36 cellular contexts compared by ENCODE assay signal in genomic region chr10:75919913-75920312, GRCh38.
"Had no signal": no experiment of that assay in that cellular context is flagged by ENCODE, and none has a peak within 500 bp of the region (broad histone marks: within the 10 kb centered on the region; RNA-seq: fewer than 3 reads in every experiment).

No MANE protein-coding gene starts in this region.

- H3K4me1 ChIP-seq: ascending aorta, Peyer's patch had no signal

- H3K36me3 ChIP-seq: ascending aorta, cardiac muscle cell, Peyer's patch had no signal

- H3K27me3 ChIP-seq: ascending aorta, cardiac muscle cell, Peyer's patch had no signal

- H3K4me3 ChIP-seq: ascending aorta, cardiac muscle cell, Peyer's patch had no signal

- ATAC-seq: activated T-cell treated with anti-CD3 and anti-CD28 coated beads, Interleukin-2, amount 50 U/mL, for 72 hours; activated T-helper 17 cell treated with anti-CD3 and anti-CD28 coated beads, Interleukin-2, amount 50 U/mL, for 72 hours; PC-3 had no signal

- DNase-seq: activated B cell treated with CpG ODN at 0.5 μM for 24 hours; activated CD4-positive, alpha-beta memory T cell treated with anti-CD3 and anti-CD28 coated beads for 36 hours; activated CD4-positive, alpha-beta T cell treated with anti-CD3 and anti-CD28 coated beads for 4 hours; activated CD4-positive, alpha-beta T cell treated with anti-CD3 and anti-CD28 coated beads, Interleukin-2, amount 50 U/mL, for 1 hour; activated CD4-positive, CD25-positive, alpha-beta regulatory T cell treated with anti-CD3 and anti-CD28 coated beads, Interleukin-2, amount 50 U/mL, for 72 hours; activated effector memory CD4-positive, alpha-beta T cell treated with anti-CD3 and anti-CD28 coated beads, Interleukin-2, amount 50 U/mL, for 16 hours; activated naive CD4-positive, alpha-beta T cell; activated naive CD4-positive, alpha-beta T cell treated with anti-CD3 and anti-CD28 coated beads, Interleukin-2, amount 50 U/mL, for 16 hours; activated naive CD8-positive, alpha-beta T cell treated with anti-CD3 and anti-CD28 coated beads for 36 hours; activated T-cell treated with anti-CD3 and anti-CD28 coated beads, Interleukin-2, amount 50 U/mL, for 1 hour; activated T-cell treated with anti-CD3 and anti-CD28 coated beads, Interleukin-2, amount 50 U/mL, for 72 hours; amygdala; Karpas-422; KBM-7; NCI-H1048; NCI-H1417; NCI-H146; NCI-H187; NCI-H2029 treated with DMSO at 0.1 percent for 48 hours; NCI-H2107; NCI-H2171; NCI-H510A; NCI-H526; NCI-H748 treated with DMSO at 0.1 percent for 48 hours; NK-92 treated with Interleukin-12 subunit alpha and Interleukin-12 subunit beta, amount 100 ng/mL, for 24 hours; PC-3; Peyer's patch; RPMI8226; SW 1271; T-helper 1 cell; T-helper 2 cell; T-helper 9 cell had no signal

- H3K27ac ChIP-seq: ascending aorta, cardiac muscle cell, Peyer's patch, VCaP had no signal

- H3K9me3 ChIP-seq: ascending aorta, Peyer's patch had no signal
